1 cellular context compared by ENCODE assay signal in the genomic region with DNA sequence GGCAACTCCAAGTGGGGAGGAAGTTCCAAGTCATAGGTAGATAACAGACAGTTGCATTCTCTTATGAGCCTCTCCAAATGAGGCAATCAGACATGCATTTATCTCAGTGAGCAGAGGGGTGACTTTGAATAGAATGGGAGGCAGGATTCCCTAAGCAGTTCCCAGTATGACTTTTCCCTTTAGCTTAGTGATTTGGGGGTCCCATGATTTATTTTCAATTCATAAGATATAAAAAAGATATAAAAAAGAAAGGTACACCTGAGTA.
TF ChIP-seq lines count a peak whose summit lies in the region.

No MANE protein-coding gene starts in this region.

TF ChIP-seq in IMR-90, 13 proteins besides CTCF, POLR2A, EP300 and RAD21 (continued from another document):
- no peak for TF ChIP-seq NFE2L2 (IDR thresholded peaks at IDR 0.05; ENCODE audit: low read depth, low read length)
